In genomic region chr3:123792473-123793201, GRCh38 we compare ENCODE assay signal across 16 cellular contexts.
DNase-seq lines count a peak whose midpoint lies in the region; ATAC-seq and TF ChIP-seq lines count a peak whose summit lies in the region.
"Had no signal": no experiment of that assay in that cellular context is flagged by ENCODE, and none has a peak within 500 bp of the region (broad histone marks: within the 10 kb centered on the region; RNA-seq: fewer than 3 reads in every experiment).

No MANE protein-coding gene starts in this region.

- H3K4me2 ChIP-seq in smooth muscle cell, result peak overlapping the region; percentile 13
- H3K4me2 ChIP-seq: KMS-11 had no signal

- peaks cover 24% of the 10 kb centered on the region for H3K4me1 ChIP-seq in smooth muscle cell (ENCODE audit: low read depth)
- H3K4me1 ChIP-seq: testis had no signal

- no peaks in the 10 kb centered on the region for H3K9me3 ChIP-seq in smooth muscle cell (replicated peaks; ENCODE audit: low read depth)
- H3K9me3 ChIP-seq: testis had no signal

- peak; percentile 73 for DNase-seq in HFFc6
- peak; percentile 16 for DNase-seq in SW480 (ENCODE audit: low spot score)
- DNase-seq in kidney tubule cell (ENCODE audit: low spot score), result peak; percentile 77
- no peak for DNase-seq in smooth muscle cell (lab: John Stamatoyannopoulos, UW; ENCODE audit: unreplicated experiment)
- no peak for DNase-seq in stimulated activated CD4-positive, alpha-beta T cell treated with anti-CD3 and anti-CD28 coated beads, Interleukin-2, amount 100 ng/mL, for 24 hours
- no peak for DNase-seq in COLO829 (ENCODE audit: low spot score)
- no peak for DNase-seq in germinal center (ENCODE audit: low spot score)
- DNase-seq: DMS 273 treated with DMSO at 0.1 percent for 48 hours; NCI-H146; NCI-H2227 treated with DMSO at 0.1 percent for 48 hours; NK-92 treated with Interleukin-12 subunit alpha and Interleukin-12 subunit beta, amount 100 ng/mL, for 24 hours; SHP77 treated with DMSO at 0.1 percent for 48 hours; testis had no signal

- H2AFZ ChIP-seq in smooth muscle cell (ENCODE audit: low read depth), result no peak overlapping the region

- no peaks in the 10 kb centered on the region for H3K27me3 ChIP-seq in smooth muscle cell (ENCODE audit: low read depth)
- H3K27me3 ChIP-seq: testis had no signal

- no peaks in the 10 kb centered on the region for H3K9me3 Mint-ChIP-seq in HFFc6

- H3K36me3 Mint-ChIP-seq in HFFc6 (ENCODE audit: low read depth), result peaks cover 89% of the 10 kb centered on the region
- H3K36me3 Mint-ChIP-seq: mesothelial cell of epicardium had no signal

- peak overlapping the region; percentile 94 for H3K27ac Mint-ChIP-seq in HFFc6
- H3K27ac Mint-ChIP-seq: mesothelial cell of epicardium had no signal

- peak overlapping the region; percentile 22 for H3K9ac ChIP-seq in smooth muscle cell (ENCODE audit: low read depth)
- H3K9ac ChIP-seq: KMS-11 had no signal

- TF ChIP-seq CTCF in HFFc6 (IDR thresholded peaks at IDR 0.05), result no peak
- TF ChIP-seq CTCF in smooth muscle cell (IDR thresholded peaks at IDR 0.05; ENCODE audit: borderline replicate concordance, insufficient read depth, poor library complexity, severe bottlenecking), result no peak

- H3K4me3 ChIP-seq in smooth muscle cell, result no peak overlapping the region
- H3K4me3 ChIP-seq: testis had no signal

- peak overlapping the region; percentile 77 for H3K27ac ChIP-seq in smooth muscle cell (ENCODE audit: low read depth)
- H3K27ac ChIP-seq: KMS-11, testis had no signal

- no peak for ATAC-seq in GM21786 (IDR thresholded peaks at IDR 0.05; ENCODE audit: unreplicated experiment)

- no peaks in the 10 kb centered on the region for H3K36me3 ChIP-seq in smooth muscle cell (ENCODE audit: low read depth)

- H3K4me3 Mint-ChIP-seq in HFFc6, result peak overlapping the region; percentile 68
- H3K4me3 Mint-ChIP-seq: mesothelial cell of epicardium had no signal

- H3K27me3 Mint-ChIP-seq in HFFc6 (ENCODE audit: insufficient read depth), result peaks cover 13% of the 10 kb centered on the region; the same call in 1 of the 2 replicates

- no peaks in the 10 kb centered on the region for H3K79me2 ChIP-seq in smooth muscle cell (ENCODE audit: low read depth)

- H3K4me1 Mint-ChIP-seq in HFFc6 (ENCODE audit: low read depth), result peaks cover 89% of the 10 kb centered on the region

- 55% methylated on average over 6 of the region's 6 CpGs for WGBS in smooth muscle cell (ENCODE audit: low lambda C conversion rate)

- peaks cover 29% of the 10 kb centered on the region for H3F3A ChIP-seq in smooth muscle cell (ENCODE audit: low read depth)

- no peaks in the 10 kb centered on the region for H4K20me1 ChIP-seq in smooth muscle cell (ENCODE audit: low read depth)

Comparison
In these comparisons a context has a peak if more than half of its experiments do, and no peak if none do; other contexts are left out.
1. DNase-seq: peak in HFFc6 (single experiment), SW480 (single experiment) and kidney tubule cell (single experiment); none in smooth muscle cell (single experiment), stimulated activated CD4-positive, alpha-beta T cell treated with anti-CD3 and anti-CD28 coated beads, Interleukin-2, amount 100 ng/mL, for 24 hours (0 of 2), COLO829 (single experiment) and germinal center (single experiment).